ENCODE assay signal across 30 cellular contexts in genomic region chr14:41343857-41344256, GRCh38.
"Had no signal": no experiment of that assay in that cellular context is flagged by ENCODE, and none has a peak within 500 bp of the region (broad histone marks: within the 10 kb centered on the region; RNA-seq: fewer than 3 reads in every experiment).

No MANE protein-coding gene starts in this region.

- H3K27me3 ChIP-seq: MG63, Peyer's patch, SJSA1 had no signal

- H3K9ac ChIP-seq: SK-N-SH had no signal

- DNase-seq: Kasumi-1, KG1, MG63, NCI-H1048, NCI-H1092 treated with DMSO at 0.1 percent for 48 hours, NCI-H1105 treated with DMSO at 0.1 percent for 48 hours, NCI-H1417, NCI-H1436, NCI-H146, NCI-H1694, NCI-H187, NCI-H1930, NCI-H2081, NCI-H2171 treated with DMSO at 0.1 percent for 48 hours, NCI-H2227 treated with DMSO at 0.1 percent for 48 hours, NCI-H345, NCI-H510A, NCI-H524, NCI-H526, NCI-H69, NCI-H748 treated with DMSO at 0.1 percent for 48 hours, OCI-M1, PC-3, Peyer's patch, Right ventricle myocardium superior, RPMI8226, SHP77 treated with DMSO at 0.1 percent for 48 hours, SK-N-SH, SW 1271 had no signal

- H3K9me3 ChIP-seq: MG63, Peyer's patch, SJSA1, SK-N-SH had no signal

- H3K4me1 ChIP-seq: Peyer's patch, SJSA1 had no signal

- H3K36me3 ChIP-seq: MG63, Peyer's patch, SJSA1 had no signal

- H3K4me2 ChIP-seq: SK-N-SH had no signal

- ATAC-seq: PC-3 had no signal

- H3K4me3 ChIP-seq: MG63, Peyer's patch, SJSA1 had no signal

- H3K27ac ChIP-seq: Peyer's patch, SJSA1 had no signal
